8 cellular contexts compared by ENCODE assay signal in genomic region chr3:140268103-140268502, GRCh38.
"Had no signal": no experiment of that assay in that cellular context is flagged by ENCODE, and none has a peak within 500 bp of the region (broad histone marks: within the 10 kb centered on the region; RNA-seq: fewer than 3 reads in every experiment).

No MANE protein-coding gene starts in this region.

- FAIRE-seq: G401.6, GM12878, GM12891, GM12892, GM18507, GM19239 had no signal

- DNase-seq: GDM1, GF-D8 had no signal

- H3K4me3 ChIP-seq: GM12878 had no signal

- ATAC-seq: GM12878 had no signal
